In the genomic region with DNA sequence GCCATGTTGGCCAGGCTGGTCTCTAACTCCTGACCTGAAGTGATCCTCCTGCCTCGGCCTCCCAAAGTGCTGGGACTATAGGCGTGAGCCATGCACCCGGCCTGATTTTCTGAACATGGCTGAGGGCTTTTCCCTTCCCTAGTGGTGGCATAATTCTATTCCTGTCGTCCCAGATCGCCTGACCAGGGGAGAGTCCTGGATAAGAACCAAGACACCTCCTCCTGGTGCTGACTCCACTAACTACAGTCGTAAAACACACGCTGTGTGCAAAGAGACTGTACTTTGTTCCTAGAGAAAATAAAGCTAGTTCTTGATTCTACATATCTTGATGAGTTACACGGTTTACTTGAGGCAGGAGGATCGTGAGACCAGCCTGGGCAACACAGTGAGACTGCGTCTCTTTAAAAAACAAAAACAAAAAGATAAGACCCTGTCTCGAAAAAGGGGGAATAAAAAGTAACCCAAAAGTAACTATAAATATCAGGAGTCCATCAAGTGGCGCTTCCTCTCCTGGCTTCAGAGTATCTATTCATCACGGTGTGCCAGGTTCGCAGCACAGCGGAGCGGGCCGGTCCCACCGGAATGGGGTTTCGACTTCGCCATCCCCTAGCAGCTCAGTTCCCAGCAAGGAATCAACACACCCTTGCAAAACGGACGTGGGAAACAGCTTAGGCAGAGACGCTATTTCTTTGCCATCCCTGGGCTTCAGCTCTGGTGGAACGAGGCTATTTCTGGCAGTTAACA, we compare ENCODE assay signal across 8 cellular contexts. TPM values are rescaled to one million over a fixed set of nuclear protein-coding genes. Genes with fewer than 3 reads are reported as not detected.
DNase-seq lines count a peak whose midpoint lies in the region; ATAC-seq, FAIRE-seq and TF ChIP-seq lines count a peak whose summit lies in the region.

No MANE protein-coding gene starts in this region.

- peak; percentile 24 to 59 for TF ChIP-seq RAD21 in K562 (CRISPR knock-in tag; conservative IDR thresholded peaks at IDR 0.05 in 1 of 2, IDR thresholded peaks at IDR 0.05 in 1 of 2)

- POLR2A ChIA-PET in K562 (lab: Yijun Ruan, JAX) = interaction anchor here (0.5 to 2.2 kb wide), 14 partner anchors 9 to 109 kb away, joined by 3 to 12 read pairs (median 4); a partner anchor contains a TSS

- no peaks in the 10 kb centered on the region for H3K27me3 ChIP-seq in MM.1S (replicated peaks; ENCODE audit: insufficient read depth, low read length)
- no peaks in the 10 kb centered on the region for H3K27me3 ChIP-seq in K562 (ENCODE audit: control insufficient read depth in 2 of 2, insufficient read depth in 2 of 2, low read length in 2 of 2)
- no peaks in the 10 kb centered on the region for H3K27me3 ChIP-seq in thoracic aorta (replicated peaks; ENCODE audit: insufficient read depth)

- intact Hi-C loops in K562 (cut with micrococcal nuclease) (loop anchor here (5.0 kb wide), 1 partner anchor 109 kb away; no protein-coding TSS in a partner anchor), left colon (cut with DNase I, micrococcal nuclease) (no loop called here)

- no peaks in the 10 kb centered on the region for H3K9me1 ChIP-seq in K562 (ENCODE audit: control insufficient read depth, insufficient read depth, low read length)

- peak overlapping the region; percentile 19; the same call in 1 of the 2 replicates for H2AFZ ChIP-seq in MM.1S (ENCODE audit: low read length)
- peak overlapping the region; percentile 93 for H2AFZ ChIP-seq in K562 (ENCODE audit: low read depth, low read length)

- TF ChIP-seq CTCF in MM.1S (IDR thresholded peaks at IDR 0.05; ENCODE audit: low read length) (no peak; the same call in 1 of the 2 replicates), K562 (IDR thresholded peaks at IDR 0.05 in 2 of 3, conservative IDR thresholded peaks at IDR 0.05 in 1 of 3; ENCODE audit: insufficient read depth in 2 of 3, low read depth in 1 of 3, low read length in 3 of 3) (peak; percentile 36 to 49 (median 49); a peak in 5 of 6 replicates), thoracic aorta (IDR thresholded peaks at IDR 0.05) (no peak)

- peak overlapping the region; percentile 72 for H3K9ac ChIP-seq in MM.1S (ENCODE audit: low read length)
- peak overlapping the region; percentile 93 to 99 for H3K9ac ChIP-seq in K562 (ENCODE audit: insufficient read depth in 1 of 2, low read depth in 2 of 2, low read length in 2 of 2)

- H3F3A ChIP-seq in MM.1S (ENCODE audit: insufficient read depth, low read length) = no peaks in the 10 kb centered on the region

- no peak for TF ChIP-seq EP300 in K562 (IDR thresholded peaks at IDR 0.05; ENCODE audit: low read length)

- H3K9me3 ChIP-seq in MM.1S (replicated peaks; ENCODE audit: insufficient read depth, low read length) (no peaks in the 10 kb centered on the region), K562 (replicated peaks; ENCODE audit: control insufficient read depth, insufficient read depth, low read depth, low read length) (peaks cover 9% of the 10 kb centered on the region), thoracic aorta (no peaks in the 10 kb centered on the region)

- H3K4me2 ChIP-seq in MM.1S (ENCODE audit: low read depth, low read length) (peak overlapping the region; percentile 77), K562 (ENCODE audit: insufficient read depth, low read length) (peak overlapping the region; percentile 100)

- CTCF ChIA-PET in K562 (lab: Yijun Ruan, JAX; ENCODE audit: low intra/inter-chr PET ratio) = no interaction called here

- peak; percentile 90 for FAIRE-seq in K562 (lab: Jason Lieb, UNC)

- H3K36me3 ChIP-seq in MM.1S (replicated peaks; ENCODE audit: insufficient read depth, low read length) = peaks cover 5% of the 10 kb centered on the region; the same call in 1 of the 2 replicates
- peaks cover 57% of the 10 kb centered on the region; the same call in 2 of the 3 replicates for H3K36me3 ChIP-seq in K562 (ENCODE audit: control insufficient read depth, insufficient read depth, low read length)
- H3K36me3 ChIP-seq in thoracic aorta = peaks cover 24% of the 10 kb centered on the region

- no peaks in the 10 kb centered on the region for H3K9me2 ChIP-seq in MM.1S (replicated peaks; ENCODE audit: insufficient read depth, low read length)

- H4K20me1 ChIP-seq in MM.1S (ENCODE audit: insufficient read depth, low read length) = no peaks in the 10 kb centered on the region
- peaks cover 5% of the 10 kb centered on the region; the same call in 1 of the 2 replicates for H4K20me1 ChIP-seq in K562 (replicated peaks; ENCODE audit: control insufficient read depth, insufficient read depth, low read length)

- H3K4me3 ChIP-seq in MM.1S (ENCODE audit: low read length) = peak overlapping the region; percentile 83
- H3K4me3 ChIP-seq in K562 = peak overlapping the region; percentile 79
- H3K4me3 ChIP-seq in thoracic aorta = peak overlapping the region; percentile 99

- DNase-seq in NCI-H82 (lab: John Stamatoyannopoulos, UW) (peak; percentile 39), NCI-H82 treated with DMSO at 0.1 percent for 48 hours (lab: John Stamatoyannopoulos, UW; ENCODE audit: unreplicated experiment) (no peak), MM.1S (no peak), K562 (ENCODE audit: extremely low read depth in 1 of 4, low spot score in 3 of 4) (peak; percentile 58 to 71 (median 64)), left colon (peak in 1 of 2 donors; percentile 73), thoracic aorta (ENCODE audit: low spot score) (no peak), DMS153 treated with DMSO at 0.1 percent for 48 hours (lab: John Stamatoyannopoulos, UW; ENCODE audit: unreplicated experiment) (no peak)
- no peak for DNase-seq in activated CD4-positive, CD25-positive, alpha-beta regulatory T cell treated with anti-CD3 and anti-CD28 coated beads, Interleukin-2, amount 50 U/mL, for 72 hours

- peaks cover 61% of the 10 kb centered on the region for H3K79me2 ChIP-seq in MM.1S (ENCODE audit: low read length)
- H3K79me2 ChIP-seq in K562 (ENCODE audit: control insufficient read depth, insufficient read depth, low read length) = peaks cover 86% of the 10 kb centered on the region

- in situ Hi-C loops in K562 (cut with MboI) = no loop called here

- H3K4me1 ChIP-seq in MM.1S (ENCODE audit: low read length) (0 out of 2 replicates have a peak, but pooled peaks cover 3% of the 10 kb centered on the region), K562 (replicated peaks in 1 of 2; ENCODE audit: control insufficient read depth in 2 of 2, insufficient read depth in 2 of 2, low read length in 2 of 2) (peaks cover 6 to 82% of the 10 kb centered on the region in 2 experiments; a peak in 4 of 5 replicates), thoracic aorta (ENCODE audit: control insufficient read depth in 1 of 2, low read depth in 2 of 2) (peaks cover 20 to 33% of the 10 kb centered on the region in 2 donors)

- H3K27ac ChIP-seq in MM.1S (ENCODE audit: low read length) (peak overlapping the region; percentile 3; the same call in 1 of the 2 replicates), K562 (ENCODE audit: extremely low read depth, low read depth, low read length) (peak overlapping the region; percentile 96), thoracic aorta (peak overlapping the region; percentile 88 to 91)

- BruUV-seq in K562 (replicated peaks; lab: Mats Ljungman, UMichigan) = TSS peak; percentile 79

- no peak for TF ChIP-seq POLR2A in K562 (conservative IDR thresholded peaks at IDR 0.05)

- WGBS in K562 (ENCODE audit: insufficient coverage, low coverage, missing lambda C conversion rate) = 6% methylated on average over 24 of the region's 24 CpGs

- ATAC-seq in K562 (peak; percentile 23), left colon (peak; percentile 78), thoracic aorta (ENCODE audit: insufficient number of reproducible peaks, low FRiP score, low read depth) (no peak)

RNA-seq across cellular contexts. Expression of a gene that starts 1.0 kb away (rescaled TPM):
- 114 and 239 TPM in 2 replicates for total RNA-seq in K562 (2011; cell fraction: chromatin; rRNA removed; ENCODE audit: low replicate concordance)
- 360 and 385 TPM in 2 replicates for total RNA-seq in K562 (2011; cell fraction: nucleolus; rRNA removed)
- total RNA-seq in K562 (2011; cell fraction: nucleoplasm; rRNA removed) = 146 and 213 TPM in 2 replicates
- 82.6 and 118 TPM in 2 replicates for total RNA-seq in K562 (2014; rRNA removed)
- total RNA-seq in K562 (2014; rRNA removed; fragmentation: Illumina TruSeq; extraction: Trizol) = 18.1 and 30.3 TPM in 2 replicates
- total RNA-seq in K562 (2015; rRNA removed; fragmentation: Illumina TruSeq; extraction: Trizol) = 62.2 and 65.2 TPM in 2 replicates
- 152 and 160 TPM in 2 replicates for total RNA-seq in K562 (2021)
- 43.8 and 77.2 TPM in 2 replicates for polyA plus RNA-seq in K562 (2011; rRNA removed)
- 44.3 and 73.9 TPM in 2 replicates for polyA plus RNA-seq in K562 (2011; cell fraction: cytosol; rRNA removed)
- 122 and 161 TPM in 2 replicates for polyA plus RNA-seq in K562 (2011; cell fraction: nucleus; rRNA removed)
- polyA plus RNA-seq in K562 (2012) = 112 and 208 TPM in 2 replicates
- 66.0 and 88.1 TPM in 2 replicates for polyA plus RNA-seq in K562 (2014; fragmentation: Illumina TruSeq; extraction: Trizol)
- polyA plus RNA-seq in K562 (2014; fragmentation: Nextera tagmentation; extraction: Ambion mirVana) = 1 to 10 TPM in 1 of 2 experiments, under 1 TPM in 1; 0.35 to 4.9 TPM
- polyA plus RNA-seq in K562 (2014; rRNA removed) = 93.4 and 101 TPM in 2 replicates
- polyA minus RNA-seq in K562 (2011; rRNA and poly(A)+ RNA removed) = 59.1 and 63.4 TPM in 2 replicates
- 37.0 and 61.3 TPM in 2 replicates for polyA minus RNA-seq in K562 (2011; cell fraction: cytosol; rRNA and poly(A)+ RNA removed)
- 48.9 and 83.4 TPM in 2 replicates for polyA minus RNA-seq in K562 (2011; cell fraction: nucleus; rRNA and poly(A)+ RNA removed)
- 100 to 1,000 TPM; 235 to 273 TPM for total RNA-seq in left colon
- 100 to 1,000 TPM; 157 to 230 TPM for total RNA-seq in thoracic aorta

RNA-seq across cellular contexts. Expression of a gene that starts 1.2 kb away (rescaled TPM):
- total RNA-seq in K562 (2011; cell fraction: chromatin; rRNA removed; ENCODE audit: low replicate concordance) = 17.5 and 35.5 TPM in 2 replicates
- 36.8 and 43.7 TPM in 2 replicates for total RNA-seq in K562 (2011; cell fraction: nucleolus; rRNA removed)
- 21.1 and 24.3 TPM in 2 replicates for total RNA-seq in K562 (2011; cell fraction: nucleoplasm; rRNA removed)
- total RNA-seq in K562 (2014; rRNA removed) (29.8 and 33.0 TPM in 2 replicates), K562 (2014; rRNA removed; fragmentation: Illumina TruSeq; extraction: Trizol) (6.8 and 9.0 TPM in 2 replicates), K562 (2015; rRNA removed; fragmentation: Illumina TruSeq; extraction: Trizol) (12.8 and 13.9 TPM in 2 replicates), K562 (2021) (27.9 and 28.1 TPM in 2 replicates), left colon (1 to 10 TPM; 8.2 to 9.6 TPM), thoracic aorta (10 to 100 TPM; 15.5 to 25.3 TPM)
- polyA plus RNA-seq in K562 (2011; rRNA removed) (5.6 and 7.8 TPM in 2 replicates), K562 (2014; fragmentation: Illumina TruSeq; extraction: Trizol) (8.4 and 9.9 TPM in 2 replicates), K562 (2014; fragmentation: Nextera tagmentation; extraction: Ambion mirVana) (1 to 10 TPM in 1 of 2 experiments, under 1 TPM in 1; 0.68 to 1.0 TPM), K562 (2014; rRNA removed) (15.8 and 17.2 TPM in 2 replicates)
- 10.2 and 34.2 TPM in 2 replicates for polyA plus RNA-seq in K562 (2011; cell fraction: cytosol; rRNA removed)
- 7.7 and 12.7 TPM in 2 replicates for polyA plus RNA-seq in K562 (2011; cell fraction: nucleus; rRNA removed)
- polyA plus RNA-seq in K562 (2012) = 13.9 and 16.7 TPM in 2 replicates
- 6.9 and 10.1 TPM in 2 replicates for polyA minus RNA-seq in K562 (2011; rRNA and poly(A)+ RNA removed)
- 9.6 and 12.9 TPM in 2 replicates for polyA minus RNA-seq in K562 (2011; cell fraction: cytosol; rRNA and poly(A)+ RNA removed)
- 23.0 and 24.2 TPM in 2 replicates for polyA minus RNA-seq in K562 (2011; cell fraction: nucleus; rRNA and poly(A)+ RNA removed)

RNA-seq across cellular contexts. Expression of a gene that starts 15.7 kb away (rescaled TPM):
- 2.5 and 12.6 TPM in 2 replicates for total RNA-seq in K562 (2011; cell fraction: chromatin; rRNA removed; ENCODE audit: low replicate concordance)
- total RNA-seq in K562 (2011; cell fraction: nucleolus; rRNA removed) = 9.5 and 10.8 TPM in 2 replicates
- total RNA-seq in K562 (2011; cell fraction: nucleoplasm; rRNA removed) = 4.3 and 7.0 TPM in 2 replicates
- total RNA-seq in K562 (2014; rRNA removed) (1.3 and 1.6 TPM in 2 replicates), K562 (2014; rRNA removed; fragmentation: Illumina TruSeq; extraction: Trizol) (not detected in 2 replicates), K562 (2015; rRNA removed; fragmentation: Illumina TruSeq; extraction: Trizol) (0.58 and 0.75 TPM in 2 replicates), K562 (2021) (2.2 and 3.7 TPM in 2 replicates), left colon (10 to 100 TPM; 40.0 to 71.6 TPM), thoracic aorta (10 to 100 TPM in 1 of 2 donors, 1 to 10 TPM in 1; 2.9 to 12.5 TPM)
- polyA plus RNA-seq in K562 (2011; rRNA removed) (0.43 and 1.1 TPM in 2 replicates), K562 (2014; fragmentation: Illumina TruSeq; extraction: Trizol) (1.1 TPM in 1 of 2 replicates, not detected in the other), K562 (2014; fragmentation: Nextera tagmentation; extraction: Ambion mirVana) (under 1 TPM in 1 of 2 experiments, not detected in 1; 0.11 TPM), K562 (2014; rRNA removed) (1.3 and 4.3 TPM in 2 replicates)
- 0.50 and 1.2 TPM in 2 replicates for polyA plus RNA-seq in K562 (2011; cell fraction: cytosol; rRNA removed)
- polyA plus RNA-seq in K562 (2011; cell fraction: nucleus; rRNA removed) = 18.7 and 21.7 TPM in 2 replicates
- 1.6 and 4.8 TPM in 2 replicates for polyA plus RNA-seq in K562 (2012)
- polyA minus RNA-seq in K562 (2011; rRNA and poly(A)+ RNA removed) = not detected in 2 replicates
- polyA minus RNA-seq in K562 (2011; cell fraction: cytosol; rRNA and poly(A)+ RNA removed) = not detected in 2 replicates
- 1.1 and 1.8 TPM in 2 replicates for polyA minus RNA-seq in K562 (2011; cell fraction: nucleus; rRNA and poly(A)+ RNA removed)

RNA-seq across cellular contexts. Expression of a gene that starts 16.9 kb away (rescaled TPM):
- total RNA-seq in K562 (2011; cell fraction: chromatin; rRNA removed; ENCODE audit: low replicate concordance) = 0.44 TPM in 1 of 2 replicates, not detected in the other
- total RNA-seq in K562 (2011; cell fraction: nucleolus; rRNA removed) = 0.66 and 1.7 TPM in 2 replicates
- total RNA-seq in K562 (2011; cell fraction: nucleoplasm; rRNA removed) = not detected in 2 replicates
- total RNA-seq in K562 (2014; rRNA removed) (0.23 TPM in 1 of 2 replicates, not detected in the other), K562 (2014; rRNA removed; fragmentation: Illumina TruSeq; extraction: Trizol) (not detected in 2 replicates), K562 (2015; rRNA removed; fragmentation: Illumina TruSeq; extraction: Trizol) (0.07 TPM in 1 of 2 replicates, not detected in the other), K562 (2021) (0.44 and 0.47 TPM in 2 replicates), left colon (1 to 10 TPM in 1 of 2 donors, under 1 TPM in 1; 0.55 to 1.3 TPM), thoracic aorta (1 to 10 TPM in 1 of 2 donors, not detected in 1; 1.8 TPM)
- polyA plus RNA-seq in K562 (2011; rRNA removed) (0.08 TPM in 1 of 2 replicates, not detected in the other), K562 (2014; fragmentation: Illumina TruSeq; extraction: Trizol) (not detected in 2 replicates), K562 (2014; fragmentation: Nextera tagmentation; extraction: Ambion mirVana) (not detected), K562 (2014; rRNA removed) (0.16 TPM in 1 of 2 replicates, not detected in the other)
- polyA plus RNA-seq in K562 (2011; cell fraction: cytosol; rRNA removed) = 0.19 and 0.39 TPM in 2 replicates
- polyA plus RNA-seq in K562 (2011; cell fraction: nucleus; rRNA removed) = 0.74 and 1.3 TPM in 2 replicates
- polyA plus RNA-seq in K562 (2012) = 0.65 TPM in 1 of 2 replicates, not detected in the other
- not detected in 2 replicates for polyA minus RNA-seq in K562 (2011; rRNA and poly(A)+ RNA removed)
- polyA minus RNA-seq in K562 (2011; cell fraction: cytosol; rRNA and poly(A)+ RNA removed) = not detected in 2 replicates
- polyA minus RNA-seq in K562 (2011; cell fraction: nucleus; rRNA and poly(A)+ RNA removed) = 0.22 and 0.27 TPM in 2 replicates

RNA-seq across cellular contexts. Expression of a gene that starts 24.4 kb away (rescaled TPM):
- not detected in 2 replicates for total RNA-seq in K562 (2011; cell fraction: chromatin; rRNA removed; ENCODE audit: low replicate concordance)
- total RNA-seq in K562 (2011; cell fraction: nucleolus; rRNA removed) = 0.50 TPM in 1 of 2 replicates, not detected in the other
- total RNA-seq in K562 (2011; cell fraction: nucleoplasm; rRNA removed) = not detected in 2 replicates
- total RNA-seq in K562 (2014; rRNA removed) (not detected in 2 replicates), K562 (2014; rRNA removed; fragmentation: Illumina TruSeq; extraction: Trizol) (not detected in 2 replicates), K562 (2015; rRNA removed; fragmentation: Illumina TruSeq; extraction: Trizol) (not detected in 2 replicates), K562 (2021) (0.27 TPM in 1 of 2 replicates, not detected in the other), left colon (1 to 10 TPM in 1 of 2 donors, under 1 TPM in 1; 0.64 to 3.7 TPM), thoracic aorta (1 to 10 TPM in 1 of 2 donors, not detected in 1; 1.3 TPM)
- polyA plus RNA-seq in K562 (2011; rRNA removed) (not detected in 2 replicates), K562 (2014; fragmentation: Illumina TruSeq; extraction: Trizol) (not detected in 2 replicates), K562 (2014; fragmentation: Nextera tagmentation; extraction: Ambion mirVana) (not detected), K562 (2014; rRNA removed) (0.24 TPM in 1 of 2 replicates, not detected in the other)
- polyA plus RNA-seq in K562 (2011; cell fraction: cytosol; rRNA removed) = not detected in 2 replicates
- polyA plus RNA-seq in K562 (2011; cell fraction: nucleus; rRNA removed) = 0.25 and 0.26 TPM in 2 replicates
- polyA plus RNA-seq in K562 (2012) = 0.19 TPM in 1 of 2 replicates, not detected in the other
- not detected in 2 replicates for polyA minus RNA-seq in K562 (2011; rRNA and poly(A)+ RNA removed)
- polyA minus RNA-seq in K562 (2011; cell fraction: cytosol; rRNA and poly(A)+ RNA removed) = not detected in 2 replicates
- polyA minus RNA-seq in K562 (2011; cell fraction: nucleus; rRNA and poly(A)+ RNA removed) = not detected in 2 replicates

Comparison
In these comparisons a context has a peak if more than half of its experiments do, and no peak if none do; other contexts are left out.
1. DNase-seq: peak in NCI-H82 (single experiment) and K562 (4 of 4); none in NCI-H82 treated with DMSO at 0.1 percent for 48 hours (single experiment), MM.1S (single experiment), thoracic aorta (single experiment), DMS153 treated with DMSO at 0.1 percent for 48 hours (single experiment) and activated CD4-positive, CD25-positive, alpha-beta regulatory T cell treated with anti-CD3 and anti-CD28 coated beads, Interleukin-2, amount 50 U/mL, for 72 hours (single experiment).
2. H3K27ac ChIP-seq: peak in every context shown above with its lines; median percentile 96 in K562; 90 in thoracic aorta; 3 in MM.1S.
3. CTCF ChIP-seq: peak in K562 (3 of 3); none in MM.1S (single experiment) and thoracic aorta (single experiment).
4. Peak in every context shown above with its lines, with median percentiles within 50 percentile points of each other: H3K4me3 ChIP-seq.